ENCODE assay signal across 23 cellular contexts in the genomic region with DNA sequence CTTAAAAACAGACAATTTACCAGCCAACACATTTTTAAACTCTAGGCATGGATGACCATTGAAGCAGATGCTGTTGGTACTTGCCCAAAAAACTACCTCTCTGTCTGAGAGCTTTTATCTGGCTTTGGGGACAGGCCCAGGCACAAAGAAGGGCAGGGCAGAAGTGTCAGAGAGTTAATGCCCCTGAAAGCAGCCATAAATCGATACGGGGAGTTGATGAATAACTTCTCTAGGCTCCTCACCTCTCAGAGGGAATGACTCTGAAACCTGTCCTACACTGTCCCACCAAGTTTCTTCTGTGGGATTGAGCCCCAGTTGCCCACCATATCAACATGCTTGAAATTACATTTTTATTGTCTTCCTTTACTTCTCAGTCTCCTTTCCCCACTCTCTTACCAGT.
"Had no signal": no experiment of that assay in that cellular context is flagged by ENCODE, and none has a peak within 500 bp of the region (broad histone marks: within the 10 kb centered on the region; RNA-seq: fewer than 3 reads in every experiment).

No MANE protein-coding gene starts in this region.

- H3K9me3 ChIP-seq: esophagus squamous epithelium, lower lobe of right lung, neutrophil, right lobe of liver, stomach, tibial artery, upper lobe of left lung had no signal

- H3K9me3 Mint-ChIP-seq: stimulated activated effector memory CD8-positive, alpha-beta T cell treated with anti-CD3 and anti-CD28 coated beads, Interleukin-12 subunit alpha, Interleukin-12 subunit beta, amount 100 ng/mL, for 72 hours had no signal

- H3K27ac ChIP-seq: coronary artery, esophagus squamous epithelium, lower lobe of right lung, neutrophil, parathyroid adenoma, right lobe of liver, stomach, tibial artery, upper lobe of left lung had no signal

- H3K4me1 Mint-ChIP-seq: natural killer cell; neural crest cell; stimulated activated effector memory CD8-positive, alpha-beta T cell treated with anti-CD3 and anti-CD28 coated beads, Interleukin-12 subunit alpha, Interleukin-12 subunit beta, amount 100 ng/mL, for 72 hours had no signal

- H3K36me3 ChIP-seq: esophagus squamous epithelium, lower lobe of right lung, neutrophil, right lobe of liver, stomach, tibial artery, upper lobe of left lung had no signal

- H3K4me3 ChIP-seq: coronary artery, esophagus squamous epithelium, lower lobe of right lung, right lobe of liver, smooth muscle cell, stomach, tibial artery, upper lobe of left lung had no signal

- H3K27ac Mint-ChIP-seq: natural killer cell; progenitor cell of endocrine pancreas; stimulated activated effector memory CD8-positive, alpha-beta T cell treated with anti-CD3 and anti-CD28 coated beads, Interleukin-12 subunit alpha, Interleukin-12 subunit beta, amount 100 ng/mL, for 72 hours had no signal

- H3K36me3 Mint-ChIP-seq: natural killer cell; stimulated activated effector memory CD8-positive, alpha-beta T cell treated with anti-CD3 and anti-CD28 coated beads, Interleukin-12 subunit alpha, Interleukin-12 subunit beta, amount 100 ng/mL, for 72 hours had no signal

- H3K27me3 ChIP-seq: esophagus squamous epithelium, neutrophil, right lobe of liver, stomach, tibial artery, upper lobe of left lung had no signal

- DNase-seq: dermis blood vessel endothelial cell; effector memory CD4-positive, alpha-beta T cell; esophagus squamous epithelium; hypothalamus; kidney; left ventricle myocardium superior; lower lobe of right lung; natural killer cell; right lobe of liver; stimulated activated CD4-positive, alpha-beta T cell treated with anti-CD3 and anti-CD28 coated beads, Interleukin-12 subunit alpha, Interleukin-12 subunit beta, amount 100 ng/mL, for 4 hours; stimulated activated CD4-positive, alpha-beta T cell treated with anti-CD3 and anti-CD28 coated beads, Interleukin-1b, Interleukin-23, amount 100 ng/mL, for 48 hours; stimulated activated CD4-positive, alpha-beta T cell treated with anti-CD3 and anti-CD28 coated beads, Interleukin-4, amount 100 ng/mL, for 24 hours; stimulated activated naive CD4-positive, alpha-beta T cell treated with Interleukin-2 at 50 U/mL for 16 hours; stomach; tibial artery; upper lobe of left lung had no signal

- H3K4me1 ChIP-seq: esophagus squamous epithelium, lower lobe of right lung, parathyroid adenoma, right lobe of liver, stomach, tibial artery, upper lobe of left lung had no signal

- H3K4me3 Mint-ChIP-seq: natural killer cell; neural crest cell; stimulated activated effector memory CD8-positive, alpha-beta T cell treated with anti-CD3 and anti-CD28 coated beads, Interleukin-12 subunit alpha, Interleukin-12 subunit beta, amount 100 ng/mL, for 72 hours had no signal
